Comparison of ENCODE assay signal across 1 cellular context in genomic region chr13:67136157-67136556, GRCh38.
A peak's percentile ranks its signal among the peaks of the same experiment; 100 is the strongest.
TF ChIP-seq lines count a peak whose summit lies in the region.

No MANE protein-coding gene starts in this region.

TF ChIP-seq in K562, 482 proteins besides CTCF, POLR2A, EP300 and RAD21 (continued from another document and continues in another):
- TF ChIP-seq SAFB2 (IDR thresholded peaks at IDR 0.05; ENCODE audit: borderline replicate concordance, low read depth, low read length, severe bottlenecking) (no peak), TAL1 (IDR thresholded peaks at IDR 0.05) (0 out of 2 replicates have a peak, but pooled peaks have one; percentile 5), FOXK2 (conservative IDR thresholded peaks at IDR 0.05 in 1 of 2, IDR thresholded peaks at IDR 0.05 in 1 of 2; ENCODE audit: low read depth in 2 of 2) (no peak), ZNF212 (CRISPR knock-in tag; IDR thresholded peaks at IDR 0.05) (no peak), U2AF1 (optimal IDR thresholded peaks at IDR 0.05; ENCODE audit: low read depth, low read length) (no peak), TAF15 (IDR thresholded peaks at IDR 0.05; ENCODE audit: low read depth, low read length) (no peak), FOXO4 (CRISPR knock-in tag; IDR thresholded peaks at IDR 0.05) (no peak), CREB1 (IDR thresholded peaks at IDR 0.05) (peak; percentile 37; the same call in 1 of the 2 replicates), CREB1 (CRISPR knock-in tag; IDR thresholded peaks at IDR 0.05) (no peak), ZNF76 (CRISPR knock-in tag; IDR thresholded peaks at IDR 0.05; ENCODE audit: borderline replicate concordance) (no peak), GTF2F1 (IDR thresholded peaks at IDR 0.05; ENCODE audit: low read depth, low read length) (no peak), LARP7 (IDR thresholded peaks at IDR 0.05) (no peak), ATF3 (IDR thresholded peaks at IDR 0.05) (peak; percentile 72), ATF3 (CRISPR knock-in tag; conservative IDR thresholded peaks at IDR 0.05) (no peak), MXI1 (IDR thresholded peaks at IDR 0.05; ENCODE audit: low read depth, low read length) (no peak), NR2C1 (IDR thresholded peaks at IDR 0.05) (no peak), NR2C1 (tag; IDR thresholded peaks at IDR 0.05) (no peak), RBFOX2 (IDR thresholded peaks at IDR 0.05; ENCODE audit: low read depth, low read length) (no peak), EP400 (IDR thresholded peaks at IDR 0.05) (0 out of 2 replicates have a peak, but pooled peaks have one; percentile 20), ZNF586 (CRISPR knock-in tag; conservative IDR thresholded peaks at IDR 0.05) (no peak), EHMT2 (IDR thresholded peaks at IDR 0.05) (peak; percentile 19; the same call in 1 of the 2 replicates), ZNF24 (IDR thresholded peaks at IDR 0.05) (no peak), CBX2 (IDR thresholded peaks at IDR 0.05; ENCODE audit: insufficient read depth, low read length, poor library complexity, severe bottlenecking) (no peak), ZNF140 (CRISPR knock-in tag; IDR thresholded peaks at IDR 0.05) (no peak), SIX5 (IDR thresholded peaks at IDR 0.05; ENCODE audit: borderline replicate concordance in 1 of 2, insufficient read depth in 1 of 2, low read depth in 1 of 2, low read length in 2 of 2) (no peak), SMAD4 (CRISPR knock-in tag; conservative IDR thresholded peaks at IDR 0.05) (peak; percentile 74), ARID1B (IDR thresholded peaks at IDR 0.05) (peak; percentile 49; the same call in 1 of the 2 replicates), SREBF2 (CRISPR knock-in tag; IDR thresholded peaks at IDR 0.05) (no peak), ATF4 (CRISPR knock-in tag; IDR thresholded peaks at IDR 0.05) (0 out of 2 replicates have a peak, but pooled peaks have one; percentile 16), BACH1 (tag; IDR thresholded peaks at IDR 0.05) (no peak), SPI1 (IDR thresholded peaks at IDR 0.05; ENCODE audit: borderline replicate concordance, low read depth, low read length) (no peak), E2F5 (CRISPR knock-in tag; IDR thresholded peaks at IDR 0.05) (no peak), GMEB1 (CRISPR knock-in tag; IDR thresholded peaks at IDR 0.05) (no peak), ZNF79 (CRISPR knock-in tag; IDR thresholded peaks at IDR 0.05; ENCODE audit: low read depth) (no peak), POLR2G (IDR thresholded peaks at IDR 0.05; ENCODE audit: low read depth, low read length) (no peak), CEBPB (tag; IDR thresholded peaks at IDR 0.05) (peak; percentile 92), HNRNPK (IDR thresholded peaks at IDR 0.05; ENCODE audit: low read depth, low read length, poor library complexity, severe bottlenecking) (no peak), HMG20B (CRISPR knock-in tag; IDR thresholded peaks at IDR 0.05) (no peak), PURB (CRISPR knock-in tag; IDR thresholded peaks at IDR 0.05; ENCODE audit: low read depth) (no peak), C11orf30 (IDR thresholded peaks at IDR 0.05; ENCODE audit: low read depth) (no peak), SMC3 (conservative IDR thresholded peaks at IDR 0.05; ENCODE audit: insufficient read depth, low read depth, low read length) (no peak), CEBPG (CRISPR knock-in tag; IDR thresholded peaks at IDR 0.05) (peak; percentile 18; the same call in 1 of the 2 replicates), CEBPG (tag; conservative IDR thresholded peaks at IDR 0.05 in 1 of 2, IDR thresholded peaks at IDR 0.05 in 1 of 2) (peak in 1 of 2 experiments; percentile 51; a peak in 3 of 4 replicates), ZNF644 (tag; IDR thresholded peaks at IDR 0.05; ENCODE audit: low read depth) (no peak), NEUROD1 (IDR thresholded peaks at IDR 0.05; ENCODE audit: borderline replicate concordance, low read depth, low read length, partially characterized antibody) (no peak), PREB (CRISPR knock-in tag; IDR thresholded peaks at IDR 0.05) (no peak), TBP (optimal IDR thresholded peaks at IDR 0.05; ENCODE audit: low read depth, low read length) (no peak), KLF16 (IDR thresholded peaks at IDR 0.05) (no peak), ZNF121 (CRISPR knock-in tag; conservative IDR thresholded peaks at IDR 0.05) (no peak), RHOXF2B (CRISPR knock-in tag; conservative IDR thresholded peaks at IDR 0.05) (no peak), NCOA2 (IDR thresholded peaks at IDR 0.05; ENCODE audit: partially characterized antibody in 2 of 2) (no peak)
- TF ChIP-seq, protein P1, sequence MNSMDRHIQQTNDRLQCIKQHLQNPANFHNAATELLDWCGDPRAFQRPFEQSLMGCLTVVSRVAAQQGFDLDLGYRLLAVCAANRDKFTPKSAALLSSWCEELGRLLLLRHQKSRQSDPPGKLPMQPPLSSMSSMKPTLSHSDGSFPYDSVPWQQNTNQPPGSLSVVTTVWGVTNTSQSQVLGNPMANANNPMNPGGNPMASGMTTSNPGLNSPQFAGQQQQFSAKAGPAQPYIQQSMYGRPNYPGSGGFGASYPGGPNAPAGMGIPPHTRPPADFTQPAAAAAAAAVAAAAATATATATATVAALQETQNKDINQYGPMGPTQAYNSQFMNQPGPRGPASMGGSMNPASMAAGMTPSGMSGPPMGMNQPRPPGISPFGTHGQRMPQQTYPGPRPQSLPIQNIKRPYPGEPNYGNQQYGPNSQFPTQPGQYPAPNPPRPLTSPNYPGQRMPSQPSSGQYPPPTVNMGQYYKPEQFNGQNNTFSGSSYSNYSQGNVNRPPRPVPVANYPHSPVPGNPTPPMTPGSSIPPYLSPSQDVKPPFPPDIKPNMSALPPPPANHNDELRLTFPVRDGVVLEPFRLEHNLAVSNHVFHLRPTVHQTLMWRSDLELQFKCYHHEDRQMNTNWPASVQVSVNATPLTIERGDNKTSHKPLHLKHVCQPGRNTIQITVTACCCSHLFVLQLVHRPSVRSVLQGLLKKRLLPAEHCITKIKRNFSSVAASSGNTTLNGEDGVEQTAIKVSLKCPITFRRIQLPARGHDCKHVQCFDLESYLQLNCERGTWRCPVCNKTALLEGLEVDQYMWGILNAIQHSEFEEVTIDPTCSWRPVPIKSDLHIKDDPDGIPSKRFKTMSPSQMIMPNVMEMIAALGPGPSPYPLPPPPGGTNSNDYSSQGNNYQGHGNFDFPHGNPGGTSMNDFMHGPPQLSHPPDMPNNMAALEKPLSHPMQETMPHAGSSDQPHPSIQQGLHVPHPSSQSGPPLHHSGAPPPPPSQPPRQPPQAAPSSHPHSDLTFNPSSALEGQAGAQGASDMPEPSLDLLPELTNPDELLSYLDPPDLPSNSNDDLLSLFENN (IDR thresholded peaks at IDR 0.05; ENCODE audit: low read depth in 2 of 2, low read length in 2 of 2): no peak
- TF ChIP-seq, protein P2, sequence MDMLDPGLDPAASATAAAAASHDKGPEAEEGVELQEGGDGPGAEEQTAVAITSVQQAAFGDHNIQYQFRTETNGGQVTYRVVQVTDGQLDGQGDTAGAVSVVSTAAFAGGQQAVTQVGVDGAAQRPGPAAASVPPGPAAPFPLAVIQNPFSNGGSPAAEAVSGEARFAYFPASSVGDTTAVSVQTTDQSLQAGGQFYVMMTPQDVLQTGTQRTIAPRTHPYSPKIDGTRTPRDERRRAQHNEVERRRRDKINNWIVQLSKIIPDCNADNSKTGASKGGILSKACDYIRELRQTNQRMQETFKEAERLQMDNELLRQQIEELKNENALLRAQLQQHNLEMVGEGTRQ (CRISPR knock-in tag; IDR thresholded peaks at IDR 0.05): no peak
- TF ChIP-seq, protein P3, sequence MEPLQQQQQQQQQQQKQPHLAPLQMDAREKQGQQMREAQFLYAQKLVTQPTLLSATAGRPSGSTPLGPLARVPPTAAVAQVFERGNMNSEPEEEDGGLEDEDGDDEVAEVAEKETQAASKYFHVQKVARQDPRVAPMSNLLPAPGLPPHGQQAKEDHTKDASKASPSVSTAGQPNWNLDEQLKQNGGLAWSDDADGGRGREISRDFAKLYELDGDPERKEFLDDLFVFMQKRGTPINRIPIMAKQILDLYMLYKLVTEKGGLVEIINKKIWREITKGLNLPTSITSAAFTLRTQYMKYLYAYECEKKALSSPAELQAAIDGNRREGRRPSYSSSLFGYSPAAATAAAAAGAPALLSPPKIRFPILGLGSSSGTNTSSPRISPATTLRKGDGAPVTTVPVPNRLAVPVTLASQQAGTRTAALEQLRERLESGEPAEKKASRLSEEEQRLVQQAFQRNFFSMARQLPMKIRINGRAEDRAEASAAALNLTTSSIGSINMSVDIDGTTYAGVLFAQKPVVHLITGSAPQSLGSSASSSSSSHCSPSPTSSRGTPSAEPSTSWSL (CRISPR knock-in tag; IDR thresholded peaks at IDR 0.05; ENCODE audit: borderline replicate concordance): no peak
- TF ChIP-seq, protein P4, sequence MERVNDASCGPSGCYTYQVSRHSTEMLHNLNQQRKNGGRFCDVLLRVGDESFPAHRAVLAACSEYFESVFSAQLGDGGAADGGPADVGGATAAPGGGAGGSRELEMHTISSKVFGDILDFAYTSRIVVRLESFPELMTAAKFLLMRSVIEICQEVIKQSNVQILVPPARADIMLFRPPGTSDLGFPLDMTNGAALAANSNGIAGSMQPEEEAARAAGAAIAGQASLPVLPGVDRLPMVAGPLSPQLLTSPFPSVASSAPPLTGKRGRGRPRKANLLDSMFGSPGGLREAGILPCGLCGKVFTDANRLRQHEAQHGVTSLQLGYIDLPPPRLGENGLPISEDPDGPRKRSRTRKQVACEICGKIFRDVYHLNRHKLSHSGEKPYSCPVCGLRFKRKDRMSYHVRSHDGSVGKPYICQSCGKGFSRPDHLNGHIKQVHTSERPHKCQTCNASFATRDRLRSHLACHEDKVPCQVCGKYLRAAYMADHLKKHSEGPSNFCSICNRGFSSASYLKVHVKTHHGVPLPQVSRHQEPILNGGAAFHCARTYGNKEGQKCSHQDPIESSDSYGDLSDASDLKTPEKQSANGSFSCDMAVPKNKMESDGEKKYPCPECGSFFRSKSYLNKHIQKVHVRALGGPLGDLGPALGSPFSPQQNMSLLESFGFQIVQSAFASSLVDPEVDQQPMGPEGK (CRISPR knock-in tag; IDR thresholded peaks at IDR 0.05; ENCODE audit: borderline replicate concordance): no peak
